ENCODE assay signal across 9 cellular contexts in the genomic region with DNA sequence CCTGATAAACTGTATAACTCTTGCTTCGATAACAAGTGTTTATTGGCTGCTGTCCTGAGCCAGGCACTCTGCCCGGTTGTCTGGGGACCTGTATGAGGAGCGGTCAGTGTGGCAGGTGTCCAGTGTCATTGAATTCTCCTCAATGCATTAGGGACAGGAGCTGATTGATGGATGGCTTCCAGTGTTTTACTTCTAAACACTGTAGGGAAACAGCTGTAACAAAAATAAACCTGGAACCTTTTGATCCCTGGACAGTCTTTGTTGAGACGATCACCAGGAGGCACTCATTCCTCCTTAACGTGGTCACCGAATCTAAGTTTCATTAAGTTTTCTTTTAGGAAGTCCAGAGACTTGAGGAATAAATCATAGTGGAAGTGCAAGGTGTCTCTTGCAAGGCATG. TPM values are rescaled to one million over a fixed set of nuclear protein-coding genes. Genes with fewer than 3 reads are reported as not detected.
A peak's percentile ranks its signal among the peaks of the same experiment; 100 is the strongest.
DNase-seq lines count a peak whose midpoint lies in the region; ATAC-seq and TF ChIP-seq lines count a peak whose summit lies in the region.
"Had no signal": no experiment of that assay in that cellular context is flagged by ENCODE, and none has a peak within 500 bp of the region (broad histone marks: within the 10 kb centered on the region; RNA-seq: fewer than 3 reads in every experiment).

No MANE protein-coding gene starts in this region.

- H3K9me3 ChIP-seq in tibial nerve (no peaks in the 10 kb centered on the region), tibial artery (no peaks in the 10 kb centered on the region)

- intact Hi-C loops in activated CD4-positive, alpha-beta T cell treated with anti-CD3 and anti-CD28 coated beads, Interleukin-2, amount 10 ng/mL, durations not matched to agents 24 days and 14 days (cut with micrococcal nuclease), result loop anchor here (2.0 to 10.0 kb wide), 6 partner anchors 80 to 1176 kb away; partner anchors contain the start of gene STK24
- intact Hi-C loops in left ventricle myocardium superior (cut with micrococcal nuclease) (no loop called here), tibial artery (cut with DNase I; ENCODE audit: low total_unique reads) (no loop called here)

- 38 to 52% methylated on average over 6 of the region's 6 CpGs for WGBS in tibial nerve, 2 donors

- no peak for ATAC-seq in activated naive CD4-positive, alpha-beta T cell treated with anti-CD3 and anti-CD28 coated beads, Interleukin-2, amount 50 U/mL, for 72 hours
- peak; percentile 88 for ATAC-seq in left ventricle myocardium superior
- no peak for ATAC-seq in stimulated activated naive B cell treated with anti-CD40 and anti-IgM and Interleukin-4, amounts not matched to agents 10 μg/mL and 1 μg/mL and 100 μg/mL, for 72 hours (replicated peaks)

- peaks cover 75% of the 10 kb centered on the region for H3K4me1 Mint-ChIP-seq in activated CD4-positive, alpha-beta T cell treated with anti-CD3 and anti-CD28 coated beads, Interleukin-2, amount 10 ng/mL, durations not matched to agents 24 days and 14 days
- H3K4me1 Mint-ChIP-seq in stimulated activated naive B cell treated with anti-CD40 and anti-IgM and Interleukin-4, amounts not matched to agents 10 μg/mL and 1 μg/mL and 100 μg/mL, for 72 hours, result peaks cover 53 to 73% of the 10 kb centered on the region in 2 donors

- H3K27ac Mint-ChIP-seq in activated CD4-positive, alpha-beta T cell treated with anti-CD3 and anti-CD28 coated beads, Interleukin-2, amount 10 ng/mL, durations not matched to agents 24 days and 14 days, result peak overlapping the region; percentile 83
- H3K27ac Mint-ChIP-seq in activated naive CD4-positive, alpha-beta T cell treated with anti-CD3 and anti-CD28 coated beads, Interleukin-2, amount 50 U/mL, for 72 hours, result peak overlapping the region; percentile 95
- peak overlapping the region; percentile 59 for H3K27ac Mint-ChIP-seq in stimulated activated naive B cell treated with anti-CD40 and anti-IgM and Interleukin-4, amounts not matched to agents 10 μg/mL and 1 μg/mL and 100 μg/mL, for 72 hours

- no peak for DNase-seq in activated CD4-positive, alpha-beta T cell treated with anti-CD3 and anti-CD28 coated beads, Interleukin-2, amount 10 ng/mL, durations not matched to agents 24 days and 14 days
- DNase-seq in activated CD4-positive, alpha-beta T cell treated with anti-CD3 and anti-CD28 coated beads for 48 hours, result no peak
- no peak for DNase-seq in activated naive CD4-positive, alpha-beta T cell treated with anti-CD3 and anti-CD28 coated beads, Interleukin-2, amount 50 U/mL, for 72 hours (ENCODE audit: low spot score in 2 of 2)
- DNase-seq in left ventricle myocardium superior (peak; percentile 87), dedifferentiated amniotic fluid mesenchymal stem cell (ENCODE audit: extremely low spot score) (no peak), tibial nerve (ENCODE audit: low spot score in 2 of 2) (no peak), tibial artery (no peak)
- DNase-seq in stimulated activated naive B cell treated with anti-CD40 and anti-IgM and Interleukin-4, amounts not matched to agents 10 μg/mL and 1 μg/mL and 100 μg/mL, for 72 hours, result no peak
- DNase-seq: NCI-H2081 treated with DMSO at 0.1 percent for 48 hours had no signal

- H3K36me3 ChIP-seq in tibial nerve (peaks cover 0 to 5% (median 3%) of the 10 kb centered on the region in 3 donors), tibial artery (peaks cover 0 to 4% (median 0%) of the 10 kb centered on the region in 3 donors)

- H3K27me3 ChIP-seq in tibial nerve (no peaks in the 10 kb centered on the region), tibial artery (no peaks in the 10 kb centered on the region)

- peaks cover 25% of the 10 kb centered on the region for H3K36me3 Mint-ChIP-seq in activated CD4-positive, alpha-beta T cell treated with anti-CD3 and anti-CD28 coated beads, Interleukin-2, amount 10 ng/mL, durations not matched to agents 24 days and 14 days (ENCODE audit: low read depth)
- H3K36me3 Mint-ChIP-seq in activated naive CD4-positive, alpha-beta T cell treated with anti-CD3 and anti-CD28 coated beads, Interleukin-2, amount 50 U/mL, for 72 hours, result peaks cover 15 to 26% of the 10 kb centered on the region in 2 donors
- peaks cover 26 to 39% of the 10 kb centered on the region in 2 donors for H3K36me3 Mint-ChIP-seq in stimulated activated naive B cell treated with anti-CD40 and anti-IgM and Interleukin-4, amounts not matched to agents 10 μg/mL and 1 μg/mL and 100 μg/mL, for 72 hours

- H3K9me3 Mint-ChIP-seq in activated CD4-positive, alpha-beta T cell treated with anti-CD3 and anti-CD28 coated beads, Interleukin-2, amount 10 ng/mL, durations not matched to agents 24 days and 14 days, result no peaks in the 10 kb centered on the region
- H3K9me3 Mint-ChIP-seq in activated naive CD4-positive, alpha-beta T cell treated with anti-CD3 and anti-CD28 coated beads, Interleukin-2, amount 50 U/mL, for 72 hours, result no peaks in the 10 kb centered on the region
- peaks cover 0 to 4% of the 10 kb centered on the region in 2 donors for H3K9me3 Mint-ChIP-seq in stimulated activated naive B cell treated with anti-CD40 and anti-IgM and Interleukin-4, amounts not matched to agents 10 μg/mL and 1 μg/mL and 100 μg/mL, for 72 hours

- H3K27me3 Mint-ChIP-seq in activated CD4-positive, alpha-beta T cell treated with anti-CD3 and anti-CD28 coated beads, Interleukin-2, amount 10 ng/mL, durations not matched to agents 24 days and 14 days, result no peaks in the 10 kb centered on the region
- no peaks in the 10 kb centered on the region for H3K27me3 Mint-ChIP-seq in stimulated activated naive B cell treated with anti-CD40 and anti-IgM and Interleukin-4, amounts not matched to agents 10 μg/mL and 1 μg/mL and 100 μg/mL, for 72 hours

- H3K27ac ChIP-seq in tibial nerve (no peak overlapping the region), tibial artery (no peak overlapping the region)

- no peak for TF ChIP-seq POLR2A in tibial nerve (IDR thresholded peaks at IDR 0.05)

- H3K4me1 ChIP-seq in tibial nerve (peaks cover 0 to 33% (median 17%) of the 10 kb centered on the region in 4 donors), tibial artery (peaks cover 0 to 27% (median 15%) of the 10 kb centered on the region in 4 donors)

- peak overlapping the region; percentile 71 for H3K4me3 Mint-ChIP-seq in activated CD4-positive, alpha-beta T cell treated with anti-CD3 and anti-CD28 coated beads, Interleukin-2, amount 10 ng/mL, durations not matched to agents 24 days and 14 days
- H3K4me3 Mint-ChIP-seq in stimulated activated naive B cell treated with anti-CD40 and anti-IgM and Interleukin-4, amounts not matched to agents 10 μg/mL and 1 μg/mL and 100 μg/mL, for 72 hours, result peak overlapping the region; percentile 45 to 61

- H3K4me3 ChIP-seq in tibial nerve (no peak overlapping the region), tibial artery (no peak overlapping the region)

- TF ChIP-seq CTCF in tibial nerve (IDR thresholded peaks at IDR 0.05) (no peak), tibial artery (IDR thresholded peaks at IDR 0.05) (no peak)

- TF ChIP-seq EP300 in tibial nerve (IDR thresholded peaks at IDR 0.05), result no peak

RNA-seq across cellular contexts. Expression of gene UBAC2, which starts 17.9 kb away (rescaled TPM):
- 52.6 and 52.8 TPM in 2 replicates for total RNA-seq in activated CD4-positive, alpha-beta T cell treated with anti-CD3 and anti-CD28 coated beads, Interleukin-2, amount 10 ng/mL, durations not matched to agents 24 days and 14 days
- 10 to 100 TPM; 52.4 to 55.6 TPM for total RNA-seq in activated naive CD4-positive, alpha-beta T cell treated with anti-CD3 and anti-CD28 coated beads, Interleukin-2, amount 50 U/mL, for 72 hours
- 36.3 TPM for total RNA-seq in left ventricle myocardium superior
- total RNA-seq in tibial nerve, result 10 to 100 TPM; 43.5 to 59.6 (median 52.0) TPM

RNA-seq across cellular contexts. Expression of gene GPR18, which starts 39.6 kb away (rescaled TPM):
- total RNA-seq in activated CD4-positive, alpha-beta T cell treated with anti-CD3 and anti-CD28 coated beads, Interleukin-2, amount 10 ng/mL, durations not matched to agents 24 days and 14 days, result 5.9 and 6.3 TPM in 2 replicates
- total RNA-seq in activated naive CD4-positive, alpha-beta T cell treated with anti-CD3 and anti-CD28 coated beads, Interleukin-2, amount 50 U/mL, for 72 hours, result 1 to 10 TPM; 2.0 to 8.4 TPM
- not detected for total RNA-seq in left ventricle myocardium superior
- total RNA-seq in tibial nerve, result not detected
